ENCODE assay signal across 8 cellular contexts in the genomic region with DNA sequence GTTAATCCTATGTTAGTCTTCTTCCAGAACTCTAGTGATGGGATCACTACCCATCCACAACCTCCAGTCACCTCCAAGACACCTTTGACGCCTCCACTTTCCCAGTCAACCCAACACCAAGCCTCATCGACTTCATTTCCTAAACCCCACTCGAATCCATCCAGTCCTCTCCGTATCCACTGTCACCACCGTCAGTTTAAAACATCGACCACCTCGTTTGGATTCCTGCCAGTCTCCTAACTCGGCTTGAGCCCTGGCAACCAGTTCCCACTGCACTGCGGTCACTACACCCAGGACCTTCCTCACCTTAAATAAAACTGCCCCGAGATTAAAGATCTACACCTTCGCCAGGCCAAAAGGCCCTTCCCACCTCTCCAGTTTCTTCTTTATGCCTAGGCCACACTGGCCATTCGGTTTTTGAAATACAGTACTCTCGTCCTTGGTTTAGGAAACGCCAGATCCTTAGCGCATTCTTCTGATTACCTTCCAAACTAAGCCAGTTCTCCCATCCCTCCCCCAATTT. TPM values are rescaled to one million over a fixed set of nuclear protein-coding genes. Genes with fewer than 3 reads are reported as not detected.
DNase-seq lines count a peak whose midpoint lies in the region; ATAC-seq, FAIRE-seq and TF ChIP-seq lines count a peak whose summit lies in the region.

No MANE protein-coding gene starts in this region.

- no peaks in the 10 kb centered on the region for H3K27me3 ChIP-seq in right atrium auricular region
- no peaks in the 10 kb centered on the region for H3K27me3 ChIP-seq in K562 (ENCODE audit: control insufficient read depth in 2 of 2, insufficient read depth in 2 of 2, low read length in 2 of 2)
- no peaks in the 10 kb centered on the region for H3K27me3 ChIP-seq in mesendoderm (ENCODE audit: insufficient read depth, low read length, poor library complexity)
- no peaks in the 10 kb centered on the region for H3K27me3 ChIP-seq in aorta (ENCODE audit: control insufficient read depth in 1 of 2, insufficient read depth in 2 of 2, low read length in 1 of 2)

- no peak for ATAC-seq in K562
- no peak for ATAC-seq in aorta (ENCODE audit: low FRiP score)
- no peak for ATAC-seq in GM18517 (IDR thresholded peaks at IDR 0.05; ENCODE audit: unreplicated experiment)

- H3K9ac ChIP-seq in K562 (ENCODE audit: insufficient read depth in 1 of 2, low read depth in 2 of 2, low read length in 2 of 2) (peak overlapping the region; percentile 84 to 94), mesendoderm (ENCODE audit: low read length) (peak overlapping the region; percentile 93)

- H4K20me1 ChIP-seq in K562 (replicated peaks; ENCODE audit: control insufficient read depth, insufficient read depth, low read length) = no peaks in the 10 kb centered on the region

- no peak overlapping the region for H4K5ac ChIP-seq in mesendoderm (ENCODE audit: low read length)

- peak; percentile 62 for FAIRE-seq in K562 (lab: Jason Lieb, UNC)

- H2AFZ ChIP-seq in K562 (ENCODE audit: low read depth, low read length) = peak overlapping the region; percentile 98

- H3K9me3 ChIP-seq in right atrium auricular region (no peaks in the 10 kb centered on the region), K562 (replicated peaks; ENCODE audit: control insufficient read depth, insufficient read depth, low read depth, low read length) (no peaks in the 10 kb centered on the region), aorta (ENCODE audit: control insufficient read depth, low read length) (no peaks in the 10 kb centered on the region)

- TF ChIP-seq EP300 in K562 (IDR thresholded peaks at IDR 0.05; ENCODE audit: low read length) = no peak

- no peak overlapping the region for H3K18ac ChIP-seq in mesendoderm (ENCODE audit: low read length)

- H3K79me1 ChIP-seq in mesendoderm (ENCODE audit: low read length) = peaks cover 3% of the 10 kb centered on the region

- H3K4me2 ChIP-seq in K562 (ENCODE audit: insufficient read depth, low read length) = peak overlapping the region; percentile 88
- H3K4me2 ChIP-seq in mesendoderm (ENCODE audit: low read length) = peak overlapping the region; percentile 37

- TSS peak; percentile 58 for BruUV-seq in K562 (replicated peaks; lab: Mats Ljungman, UMichigan)

- peak overlapping the region; percentile 98 to 99 for H3K27ac ChIP-seq in right atrium auricular region
- H3K27ac ChIP-seq in K562 (ENCODE audit: extremely low read depth, low read depth, low read length) = peak overlapping the region; percentile 97
- H3K27ac ChIP-seq in mesendoderm (ENCODE audit: low read depth, low read length) = no peak overlapping the region
- H3K27ac ChIP-seq in aorta (ENCODE audit: low read depth in 1 of 2, low read length in 2 of 2) = peak overlapping the region; percentile 33 to 42

- H3K56ac ChIP-seq in mesendoderm (ENCODE audit: low read length) = peak overlapping the region; percentile 91

- TF ChIP-seq CTCF in right atrium auricular region (IDR thresholded peaks at IDR 0.05) = no peak
- TF ChIP-seq CTCF in K562 (IDR thresholded peaks at IDR 0.05 in 2 of 3, conservative IDR thresholded peaks at IDR 0.05 in 1 of 3; ENCODE audit: insufficient read depth in 2 of 3, low read depth in 1 of 3, low read length in 3 of 3) = no peak

- DNase-seq in right atrium auricular region (ENCODE audit: low spot score) (no peak), cardiac septum (ENCODE audit: low spot score) (no peak), K562 (ENCODE audit: extremely low read depth in 1 of 4, low spot score in 3 of 4) (peak in 1 of 4 experiments; percentile 15), mesendoderm (no peak), aorta (no peak), COLO829 (ENCODE audit: low spot score) (no peak)
- no peak for DNase-seq in stimulated activated CD4-positive, alpha-beta T cell treated with anti-CD3 and anti-CD28 coated beads, Interleukin-12 subunit alpha, Interleukin-12 subunit beta, amount 100 ng/mL, for 4 hours

- H2BK15ac ChIP-seq in mesendoderm (replicated peaks; ENCODE audit: low read depth) = no peak overlapping the region

- no peaks in the 10 kb centered on the region for H3K36me3 ChIP-seq in right atrium auricular region
- 0 out of 3 replicates have a peak, but pooled peaks cover 3% of the 10 kb centered on the region for H3K36me3 ChIP-seq in K562 (ENCODE audit: control insufficient read depth, insufficient read depth, low read length)
- no peaks in the 10 kb centered on the region for H3K36me3 ChIP-seq in mesendoderm (ENCODE audit: control insufficient read depth, insufficient read depth, low read length)
- H3K36me3 ChIP-seq in aorta (ENCODE audit: control insufficient read depth in 1 of 2, insufficient read depth in 2 of 2, low read length in 1 of 2) = no peaks in the 10 kb centered on the region

- peaks cover 34% of the 10 kb centered on the region for H3K79me2 ChIP-seq in K562 (ENCODE audit: control insufficient read depth, insufficient read depth, low read length)
- peaks cover 2% of the 10 kb centered on the region for H3K79me2 ChIP-seq in mesendoderm (ENCODE audit: control insufficient read depth, insufficient read depth, low read length)

- intact Hi-C loops in cardiac septum (cut with DNase I) = no loop called here
- intact Hi-C loops in K562 (cut with micrococcal nuclease) = no loop called here
- intact Hi-C loops in aorta (cut with DNase I) = loop anchor here in 1 of 2 donors (10.0 kb wide), 1 partner anchor 186 kb away; no protein-coding TSS in a partner anchor

- H2BK120ac ChIP-seq in mesendoderm (ENCODE audit: low read depth, low read length) = no peak overlapping the region

- in situ Hi-C loops in K562 (cut with MboI) = no loop called here

- TF ChIP-seq RAD21 in K562 (CRISPR knock-in tag; conservative IDR thresholded peaks at IDR 0.05 in 1 of 2, IDR thresholded peaks at IDR 0.05 in 1 of 2) = no peak

- H4K8ac ChIP-seq in mesendoderm (ENCODE audit: low read depth, low read length) = no peak overlapping the region

- no peaks in the 10 kb centered on the region for H3K9me1 ChIP-seq in K562 (ENCODE audit: control insufficient read depth, insufficient read depth, low read length)

- no peak overlapping the region for H3K4ac ChIP-seq in mesendoderm (ENCODE audit: low read depth, low read length)

- POLR2A ChIA-PET in K562 (lab: Yijun Ruan, JAX) = interaction anchor here (1.1 kb wide), 1 partner anchor 9 kb away, joined by 3 read pairs; no protein-coding TSS in a partner anchor

- peak overlapping the region; percentile 79 to 95 for H3K4me3 ChIP-seq in right atrium auricular region
- H3K4me3 ChIP-seq in K562 = peak overlapping the region; percentile 93
- H3K4me3 ChIP-seq in mesendoderm (ENCODE audit: low read length) = no peak overlapping the region
- H3K4me3 ChIP-seq in aorta (ENCODE audit: low read length in 2 of 2) = peak overlapping the region; percentile 43 to 82

- no peak for TF ChIP-seq POLR2A in K562 (conservative IDR thresholded peaks at IDR 0.05)

- CTCF ChIA-PET in K562 (lab: Yijun Ruan, JAX; ENCODE audit: low intra/inter-chr PET ratio) = no interaction called here

- WGBS in K562 (ENCODE audit: insufficient coverage, low coverage, missing lambda C conversion rate) = 6% methylated on average over 14 of the region's 15 CpGs
- no CpG with 5 or more reads among the region's 15 CpGs for WGBS in mesendoderm (ENCODE audit: extremely low coverage, insufficient coverage, low lambda C conversion rate)
- 46% methylated on average over 15 of the region's 15 CpGs for WGBS in aorta, 2 donors

- no peak overlapping the region for H3K23ac ChIP-seq in mesendoderm (ENCODE audit: low read length)

- H3K4me1 ChIP-seq in right atrium auricular region (peaks cover 0 to 35% of the 10 kb centered on the region in 2 donors), K562 (replicated peaks in 1 of 2; ENCODE audit: control insufficient read depth in 2 of 2, insufficient read depth in 2 of 2, low read length in 2 of 2) (peaks cover 3 to 10% of the 10 kb centered on the region in 2 experiments; a peak in 2 of 5 replicates), mesendoderm (ENCODE audit: control insufficient read depth, low read depth, low read length) (no peaks in the 10 kb centered on the region), aorta (ENCODE audit: control insufficient read depth in 1 of 2, insufficient read depth in 2 of 2, low read length in 2 of 2) (peaks cover 0 to 3% of the 10 kb centered on the region in 2 donors)

- H2AK5ac ChIP-seq in mesendoderm (ENCODE audit: low read length) = no peak overlapping the region

- no peak overlapping the region for H2BK5ac ChIP-seq in mesendoderm (ENCODE audit: low read length)

RNA-seq across cellular contexts. Expression of a gene that starts 1.2 kb away (rescaled TPM):
- total RNA-seq in right atrium auricular region (100 to 1,000 TPM; 113 to 252 TPM), cardiac septum (83.8 TPM), K562 (2014; rRNA removed) (34.6 and 46.1 TPM in 2 replicates), K562 (2014; rRNA removed; fragmentation: Illumina TruSeq; extraction: Trizol) (43.9 and 53.6 TPM in 2 replicates), K562 (2015; rRNA removed; fragmentation: Illumina TruSeq; extraction: Trizol) (41.2 and 44.4 TPM in 2 replicates), K562 (2021) (20.4 and 23.5 TPM in 2 replicates), aorta (10 to 100 TPM; 26.8 to 43.8 TPM)
- total RNA-seq in K562 (2011; cell fraction: chromatin; rRNA removed; ENCODE audit: low replicate concordance) = 9.9 and 21.4 TPM in 2 replicates
- total RNA-seq in K562 (2011; cell fraction: nucleolus; rRNA removed) = 6.2 and 8.7 TPM in 2 replicates
- 13.3 and 17.4 TPM in 2 replicates for total RNA-seq in K562 (2011; cell fraction: nucleoplasm; rRNA removed)
- polyA plus RNA-seq in K562 (2011; rRNA removed) (35.9 and 40.8 TPM in 2 replicates), K562 (2014; fragmentation: Illumina TruSeq; extraction: Trizol) (58.1 and 73.6 TPM in 2 replicates), K562 (2014; fragmentation: Nextera tagmentation; extraction: Ambion mirVana) (10 to 100 TPM; 62.0 to 71.2 TPM), K562 (2014; rRNA removed) (45.2 and 47.5 TPM in 2 replicates), aorta (10 to 100 TPM; 78.7 to 80.0 TPM)
- polyA plus RNA-seq in K562 (2011; cell fraction: cytosol; rRNA removed) = 20.1 and 34.4 TPM in 2 replicates
- 13.5 and 20.6 TPM in 2 replicates for polyA plus RNA-seq in K562 (2011; cell fraction: nucleus; rRNA removed)
- polyA plus RNA-seq in K562 (2012) = 31.5 and 40.7 TPM in 2 replicates
- polyA minus RNA-seq in K562 (2011; rRNA and poly(A)+ RNA removed) = 23.6 and 32.2 TPM in 2 replicates
- 8.9 and 11.3 TPM in 2 replicates for polyA minus RNA-seq in K562 (2011; cell fraction: cytosol; rRNA and poly(A)+ RNA removed)
- polyA minus RNA-seq in K562 (2011; cell fraction: nucleus; rRNA and poly(A)+ RNA removed) = 7.8 and 16.4 TPM in 2 replicates
- polyA plus RNA-seq in mesendoderm (2013, experiment 1 of 2) = 58.2 TPM
- polyA plus RNA-seq in mesendoderm (2013, experiment 2 of 2) = 58.0 TPM

RNA-seq across cellular contexts. Expression of a gene that starts 24.7 kb away (rescaled TPM):
- total RNA-seq in right atrium auricular region = 100 to 1,000 TPM; 227 to 327 TPM
- 167 TPM for total RNA-seq in cardiac septum
- 33.9 and 37.6 TPM in 2 replicates for total RNA-seq in K562 (2011; cell fraction: chromatin; rRNA removed; ENCODE audit: low replicate concordance)
- 30.0 and 31.3 TPM in 2 replicates for total RNA-seq in K562 (2011; cell fraction: nucleolus; rRNA removed)
- 35.6 and 63.0 TPM in 2 replicates for total RNA-seq in K562 (2011; cell fraction: nucleoplasm; rRNA removed)
- total RNA-seq in K562 (2014; rRNA removed) = 197 and 224 TPM in 2 replicates
- 239 and 267 TPM in 2 replicates for total RNA-seq in K562 (2014; rRNA removed; fragmentation: Illumina TruSeq; extraction: Trizol)
- 184 and 203 TPM in 2 replicates for total RNA-seq in K562 (2015; rRNA removed; fragmentation: Illumina TruSeq; extraction: Trizol)
- total RNA-seq in K562 (2021) = 152 and 160 TPM in 2 replicates
- 126 and 174 TPM in 2 replicates for polyA plus RNA-seq in K562 (2011; rRNA removed)
- 69.8 and 130 TPM in 2 replicates for polyA plus RNA-seq in K562 (2011; cell fraction: cytosol; rRNA removed)
- polyA plus RNA-seq in K562 (2011; cell fraction: nucleus; rRNA removed) = 73.0 and 80.9 TPM in 2 replicates
- 119 and 134 TPM in 2 replicates for polyA plus RNA-seq in K562 (2012)
- polyA plus RNA-seq in K562 (2014; fragmentation: Illumina TruSeq; extraction: Trizol) = 261 and 303 TPM in 2 replicates
- 10 to 100 TPM; 47.5 to 63.9 TPM for polyA plus RNA-seq in K562 (2014; fragmentation: Nextera tagmentation; extraction: Ambion mirVana)
- 161 and 162 TPM in 2 replicates for polyA plus RNA-seq in K562 (2014; rRNA removed)
- 101 and 123 TPM in 2 replicates for polyA minus RNA-seq in K562 (2011; rRNA and poly(A)+ RNA removed)
- 51.2 and 61.3 TPM in 2 replicates for polyA minus RNA-seq in K562 (2011; cell fraction: cytosol; rRNA and poly(A)+ RNA removed)
- 41.2 and 50.1 TPM in 2 replicates for polyA minus RNA-seq in K562 (2011; cell fraction: nucleus; rRNA and poly(A)+ RNA removed)
- polyA plus RNA-seq in mesendoderm (2013, experiment 1 of 2) = 93.6 TPM
- 97.5 TPM for polyA plus RNA-seq in mesendoderm (2013, experiment 2 of 2)
- 10 to 100 TPM; 62.1 to 68.5 TPM for total RNA-seq in aorta
- 100 to 1,000 TPM in 1 of 2 donors, 10 to 100 TPM in 1; 75.4 to 191 TPM for polyA plus RNA-seq in aorta
